Comparison of ENCODE assay signal across 9 cellular contexts in genomic region chr7:711093-711966, GRCh38. TPM values are rescaled to one million over a fixed set of nuclear protein-coding genes. Genes with fewer than 3 reads are reported as not detected.
A peak's percentile ranks its signal among the peaks of the same experiment; 100 is the strongest.
DNase-seq lines count a peak whose midpoint lies in the region; ATAC-seq and TF ChIP-seq lines count a peak whose summit lies in the region.
"Had no signal": no experiment of that assay in that cellular context is flagged by ENCODE, and none has a peak within 500 bp of the region (broad histone marks: within the 10 kb centered on the region; RNA-seq: fewer than 3 reads in every experiment).

No MANE protein-coding gene starts in this region.

- peaks cover 38% of the 10 kb centered on the region for H3K36me3 Mint-ChIP-seq in activated T-cell treated with anti-CD3 and anti-CD28 coated beads, Interleukin-2, amount 50 U/mL, for 24 hours (ENCODE audit: low read depth)

- DNase-seq in activated T-cell treated with anti-CD3 and anti-CD28 coated beads, Interleukin-2, amount 50 U/mL, for 24 hours, result peak; percentile 32
- no peak for DNase-seq in activated T-cell treated with anti-CD3 and anti-CD28 coated beads for 4 hours
- DNase-seq in dermis blood vessel endothelial cell, result peak; percentile 64
- no peak for DNase-seq in thoracic aorta (ENCODE audit: low spot score)
- DNase-seq in DMS 273 treated with DMSO at 0.1 percent for 48 hours (lab: John Stamatoyannopoulos, UW), result no peak

- ATAC-seq in thoracic aorta (ENCODE audit: insufficient number of reproducible peaks, low FRiP score, low read depth) (no peak), HG03139 (IDR thresholded peaks at IDR 0.05; ENCODE audit: unreplicated experiment) (no peak), HG02642 (IDR thresholded peaks at IDR 0.05; ENCODE audit: poor library complexity, unreplicated experiment) (no peak)

- H3K9me3 ChIP-seq in mesodermal cell (ENCODE audit: control insufficient read depth, low read length), result no peaks in the 10 kb centered on the region
- no peaks in the 10 kb centered on the region for H3K9me3 ChIP-seq in thoracic aorta

- no peak overlapping the region for H3K27ac ChIP-seq in mesodermal cell (ENCODE audit: low read depth, low read length, severe bottlenecking)
- no peak overlapping the region for H3K27ac ChIP-seq in thoracic aorta
- H3K27ac ChIP-seq: C4-2B had no signal

- H3K4me3 ChIP-seq in mesodermal cell (ENCODE audit: extremely low read depth, insufficient read depth, low read length, poor library complexity, severe bottlenecking) (peak overlapping the region; percentile 28), thoracic aorta (peak overlapping the region; percentile 65)

- no peaks in the 10 kb centered on the region for H3K27me3 Mint-ChIP-seq in activated T-cell treated with anti-CD3 and anti-CD28 coated beads, Interleukin-2, amount 50 U/mL, for 24 hours

- H3K4me1 ChIP-seq in mesodermal cell (ENCODE audit: control insufficient read depth, insufficient read depth, low read length, poor library complexity, severe bottlenecking) (peaks cover 9% of the 10 kb centered on the region), thoracic aorta (ENCODE audit: control insufficient read depth in 1 of 2, low read depth in 2 of 2) (peaks cover 0 to 9% of the 10 kb centered on the region in 2 donors)

- H3K36me3 ChIP-seq in mesodermal cell (ENCODE audit: control insufficient read depth, insufficient read depth, low read length), result peaks cover 4% of the 10 kb centered on the region
- no peaks in the 10 kb centered on the region for H3K36me3 ChIP-seq in thoracic aorta

- 93% methylated on average over 36 to 43 of the region's 48 CpGs for WGBS in mesodermal cell (ENCODE audit: insufficient coverage in 2 of 2), 2 experiments

- peak overlapping the region; percentile 44 for H3K27ac Mint-ChIP-seq in activated T-cell treated with anti-CD3 and anti-CD28 coated beads, Interleukin-2, amount 50 U/mL, for 24 hours

- H3K9me3 Mint-ChIP-seq in activated T-cell treated with anti-CD3 and anti-CD28 coated beads, Interleukin-2, amount 50 U/mL, for 24 hours, result no peaks in the 10 kb centered on the region

- peak overlapping the region; percentile 54 for H3K4me3 Mint-ChIP-seq in activated T-cell treated with anti-CD3 and anti-CD28 coated beads, Interleukin-2, amount 50 U/mL, for 24 hours

- H3K27me3 ChIP-seq in thoracic aorta (replicated peaks; ENCODE audit: insufficient read depth), result no peaks in the 10 kb centered on the region

- peaks cover 16% of the 10 kb centered on the region for H3K4me1 Mint-ChIP-seq in activated T-cell treated with anti-CD3 and anti-CD28 coated beads, Interleukin-2, amount 50 U/mL, for 24 hours (ENCODE audit: low read depth)

- TF ChIP-seq CTCF in thoracic aorta (IDR thresholded peaks at IDR 0.05), result no peak

RNA-seq across cellular contexts. Expression of gene DNAAF5, which starts 15.2 kb away (rescaled TPM):
- 19.2 and 40.7 TPM in 2 replicates for total RNA-seq in dermis blood vessel endothelial cell
- 33.1 TPM for polyA plus RNA-seq in mesodermal cell (2013, experiment 1 of 2)
- 25.3 TPM for polyA plus RNA-seq in mesodermal cell (2013, experiment 2 of 2)
- total RNA-seq in thoracic aorta, result 10 to 100 TPM; 16.7 to 23.4 TPM

RNA-seq across cellular contexts. Expression of gene PRKAR1B, which starts 15.8 kb away (rescaled TPM):
- total RNA-seq in dermis blood vessel endothelial cell (77.9 and 82.4 TPM in 2 replicates), thoracic aorta (10 to 100 TPM; 15.6 to 18.4 TPM)
- polyA plus RNA-seq in mesodermal cell (2013, experiment 1 of 2), result 10.0 TPM
- 10.9 TPM for polyA plus RNA-seq in mesodermal cell (2013, experiment 2 of 2)

Comparison
In these comparisons a context has a peak if more than half of its experiments do, and no peak if none do; other contexts are left out.
1. DNase-seq: peak in activated T-cell treated with anti-CD3 and anti-CD28 coated beads, Interleukin-2, amount 50 U/mL, for 24 hours (single experiment) and dermis blood vessel endothelial cell (single experiment); none in activated T-cell treated with anti-CD3 and anti-CD28 coated beads for 4 hours (single experiment), thoracic aorta (single experiment) and DMS 273 treated with DMSO at 0.1 percent for 48 hours (single experiment).